2 cellular contexts compared by ENCODE assay signal in genomic region chr9:113593682-113594281, GRCh38.
TF ChIP-seq lines count a peak whose summit lies in the region.

No MANE protein-coding gene starts in this region.

TF ChIP-seq in H1, 55 proteins besides CTCF, POLR2A, EP300 and RAD21 (continues in another document):
- peak; percentile 36; the same call in 1 of the 2 replicates for TF ChIP-seq YY1 (IDR thresholded peaks at IDR 0.05; ENCODE audit: low read depth, low read length)
- no peak for TF ChIP-seq CTBP2 (IDR thresholded peaks at IDR 0.05; ENCODE audit: borderline replicate concordance, insufficient read depth, insufficient read length, low read length)
- TF ChIP-seq TAF1 (IDR thresholded peaks at IDR 0.05; ENCODE audit: low read depth, low read length), result peak; percentile 95
- TF ChIP-seq MAFK (IDR thresholded peaks at IDR 0.05; ENCODE audit: low read depth, low read length), result peak; percentile 62; the same call in 1 of the 2 replicates
- TF ChIP-seq SP1 (IDR thresholded peaks at IDR 0.05; ENCODE audit: low read depth, low read length), result peak; percentile 74
- no peak for TF ChIP-seq NANOG (IDR thresholded peaks at IDR 0.05; ENCODE audit: insufficient read depth, low read depth, low read length, poor library complexity, severe bottlenecking)
- TF ChIP-seq EGR1 (IDR thresholded peaks at IDR 0.05; ENCODE audit: borderline replicate concordance, low read depth, low read length), result 0 out of 2 replicates have a peak, but pooled peaks have one; percentile 47
- TF ChIP-seq RXRA (IDR thresholded peaks at IDR 0.05; ENCODE audit: insufficient read depth, low read depth, low read length), result no peak
- peak; percentile 46; the same call in 1 of the 2 replicates for TF ChIP-seq BACH1 (IDR thresholded peaks at IDR 0.05; ENCODE audit: low read length)
- TF ChIP-seq CBX5 (IDR thresholded peaks at IDR 0.05; ENCODE audit: low read depth, low read length), result no peak
- peak; percentile 10 for TF ChIP-seq KDM4A (IDR thresholded peaks at IDR 0.05; ENCODE audit: low read depth, low read length, severe bottlenecking)
- TF ChIP-seq TBP (IDR thresholded peaks at IDR 0.05; ENCODE audit: low read depth, low read length), result peak; percentile 89
- TF ChIP-seq SAP30 (IDR thresholded peaks at IDR 0.05; ENCODE audit: insufficient read depth, insufficient replicate concordance, low read length), result peak; percentile 60
- peak; percentile 72 for TF ChIP-seq GTF2F1 (IDR thresholded peaks at IDR 0.05; ENCODE audit: borderline replicate concordance, low read depth, low read length)
- peak; percentile 94 for TF ChIP-seq TAF7 (optimal IDR thresholded peaks at IDR 0.05; ENCODE audit: borderline replicate concordance, low read depth, low read length)
- TF ChIP-seq GABPA (IDR thresholded peaks at IDR 0.05; ENCODE audit: borderline replicate concordance, insufficient read depth, low read length), result no peak
- peak; percentile 93 for TF ChIP-seq POLR2AphosphoS5 (IDR thresholded peaks at IDR 0.05; ENCODE audit: low read depth, low read length)
- no peak for TF ChIP-seq RBBP5 (IDR thresholded peaks at IDR 0.05; ENCODE audit: borderline replicate concordance, low read depth, low read length)
- peak; percentile 47; the same call in 1 of the 2 replicates for TF ChIP-seq PHF8 (conservative IDR thresholded peaks at IDR 0.05; ENCODE audit: low read depth, low read length)
- TF ChIP-seq SIN3A (conservative IDR thresholded peaks at IDR 0.05 in 1 of 2, IDR thresholded peaks at IDR 0.05 in 1 of 2; ENCODE audit: low read depth in 1 of 2, low read length in 2 of 2), result peak in 1 of 2 experiments; percentile 90; a peak in 2 of 4 replicates
- 0 out of 2 replicates have a peak, but pooled peaks have one; percentile 36 for TF ChIP-seq CHD2 (IDR thresholded peaks at IDR 0.05; ENCODE audit: low read length)
- peak; percentile 52 for TF ChIP-seq MAX (IDR thresholded peaks at IDR 0.05)
- TF ChIP-seq TEAD4 (IDR thresholded peaks at IDR 0.05; ENCODE audit: low read depth, low read length), result peak; percentile 64; the same call in 1 of the 2 replicates

TF ChIP-seq in liver, 16 proteins besides CTCF, POLR2A, EP300 and RAD21:
- TF ChIP-seq SP1 (IDR thresholded peaks at IDR 0.05) (peak; percentile 89), RXRA (IDR thresholded peaks at IDR 0.05) (peak; percentile 66 to 86), TAF1 (conservative IDR thresholded peaks at IDR 0.05) (peak; percentile 99), REST (IDR thresholded peaks at IDR 0.05) (peak; percentile 96), NR2F2 (IDR thresholded peaks at IDR 0.05) (peak; percentile 51), HNF4A (conservative IDR thresholded peaks at IDR 0.05) (peak; percentile 65 to 71), HNF4G (IDR thresholded peaks at IDR 0.05) (no peak), ZBTB33 (IDR thresholded peaks at IDR 0.05) (no peak), EGR1 (IDR thresholded peaks at IDR 0.05; ENCODE audit: low read depth in 2 of 2) (peak in 1 of 2 donors; percentile 64), MAX (IDR thresholded peaks at IDR 0.05) (peak; percentile 84), ATF3 (IDR thresholded peaks at IDR 0.05) (peak; percentile 35), GABPA (IDR thresholded peaks at IDR 0.05 in 1 of 2, conservative IDR thresholded peaks at IDR 0.05 in 1 of 2) (no peak), JUND (IDR thresholded peaks at IDR 0.05) (peak; percentile 73 to 87), YY1 (IDR thresholded peaks at IDR 0.05) (peak; percentile 83), FOXA1 (IDR thresholded peaks at IDR 0.05) (peak; percentile 6), FOXA2 (IDR thresholded peaks at IDR 0.05) (no peak)
